ENCODE assay signal across 9 cellular contexts in the genomic region with DNA sequence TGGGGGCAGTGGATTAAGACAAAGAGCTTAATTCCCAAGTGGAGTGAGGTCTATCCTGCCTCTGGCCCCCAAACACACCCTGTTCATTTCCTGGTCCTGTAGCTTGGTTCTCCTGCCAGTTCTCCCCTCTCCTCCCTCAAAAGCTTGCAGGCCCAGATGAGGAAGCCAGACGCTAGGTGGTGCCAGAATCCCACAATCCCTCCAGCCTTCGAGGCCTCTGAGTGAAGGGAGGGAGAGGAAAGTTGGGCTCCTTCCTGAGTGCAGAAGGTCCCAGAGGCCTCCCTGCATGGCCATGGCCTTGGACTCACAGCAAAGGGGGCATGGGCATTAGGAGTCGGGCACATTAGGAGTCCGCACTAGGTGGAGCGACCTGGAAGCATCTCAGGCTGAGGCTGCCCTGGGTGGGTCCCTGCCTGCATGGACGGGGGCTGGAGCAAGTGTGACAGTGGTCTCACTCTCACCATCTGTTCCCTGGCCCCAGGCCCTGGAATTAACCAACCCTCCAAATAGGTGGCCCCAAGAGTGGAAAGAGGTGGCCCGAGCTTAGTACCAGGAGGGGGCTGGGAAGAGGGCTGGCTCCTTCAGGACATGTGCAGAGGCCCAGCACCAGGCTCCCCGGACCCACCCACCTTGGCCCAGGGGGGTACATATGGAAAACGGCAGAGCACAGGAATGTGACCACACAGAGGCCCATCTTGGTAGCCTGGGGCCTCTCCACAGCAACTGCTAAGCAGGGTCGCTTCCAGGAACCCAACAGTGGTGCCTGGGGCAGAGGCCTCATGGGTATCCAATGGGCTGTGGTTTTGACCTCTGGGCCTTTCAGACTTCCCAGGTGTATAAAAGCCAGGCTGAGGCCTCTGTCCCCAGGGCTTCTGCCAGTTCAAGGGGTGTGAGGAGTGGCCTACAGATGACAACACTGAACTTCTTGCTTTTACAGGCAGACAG. TPM values are rescaled to one million over a fixed set of nuclear protein-coding genes. Genes with fewer than 3 reads are reported as not detected.
DNase-seq lines count a peak whose midpoint lies in the region; ATAC-seq and TF ChIP-seq lines count a peak whose summit lies in the region.
"Had no signal": no experiment of that assay in that cellular context is flagged by ENCODE, and none has a peak within 500 bp of the region (broad histone marks: within the 10 kb centered on the region; RNA-seq: fewer than 3 reads in every experiment).

No MANE protein-coding gene starts in this region.

- dilution Hi-C loops in mammary epithelial cell (cut with HindIII; ENCODE audit: low sequenced_read_pairs): no loop called here

- 54% methylated on average over 6 of the region's 10 CpGs for WGBS in mammary epithelial cell (ENCODE audit: low coverage, missing lambda C conversion rate)
- 79% methylated on average over 10 of the region's 10 CpGs for WGBS in liver

- H3K27ac ChIP-seq in HEK293 (ENCODE audit: extremely low read depth, low read depth, low read length) (no peak overlapping the region), mammary epithelial cell (ENCODE audit: insufficient read depth, low read depth, low read length) (no peak overlapping the region), liver (ENCODE audit: low read depth in 1 of 2, low read length in 2 of 2) (no peak overlapping the region)

- intact Hi-C loops in mammary epithelial cell (cut with micrococcal nuclease): loop anchor here (1.0 to 10.0 kb wide), 4 partner anchors 128 to 587 kb away; a partner anchor contains a TSS

- H3K4me3 ChIP-seq in HEK293 (ENCODE audit: low read depth, low read length) (no peak overlapping the region), mammary epithelial cell (replicated peaks in 1 of 3; ENCODE audit: insufficient read depth in 1 of 3, low read depth in 2 of 3, low read length in 3 of 3) (no peak overlapping the region), liver (ENCODE audit: low read depth in 1 of 3, low read length in 3 of 3) (no peak overlapping the region)

- H3K36me3 ChIP-seq in HEK293 (ENCODE audit: control insufficient read depth in 2 of 2, insufficient read depth in 1 of 2, low read length in 2 of 2): no peaks in the 10 kb centered on the region
- no peaks in the 10 kb centered on the region for H3K36me3 ChIP-seq in mammary epithelial cell (ENCODE audit: insufficient read depth, low read length)
- no peaks in the 10 kb centered on the region for H3K36me3 ChIP-seq in liver (ENCODE audit: control insufficient read depth in 4 of 4, insufficient read depth in 3 of 4, low read depth in 1 of 4, low read length in 3 of 4)

- BruUV-seq in mammary epithelial cell (replicated peaks; lab: Mats Ljungman, UMichigan): no TSS peak

- no peaks in the 10 kb centered on the region for H3K79me2 ChIP-seq in mammary epithelial cell (ENCODE audit: insufficient read depth, low read length)

- CTCF ChIA-PET in HEK293 (lab: Yijun Ruan, JAX) (interaction anchor here (0.6 to 10.1 kb wide), 48 partner anchors 9 to 586 kb away, joined by 3 to 223 read pairs (median 4); no protein-coding TSS in a partner anchor), mammary epithelial cell (lab: Charles Lee; ENCODE audit: low non-redundant PET) (interaction anchor here (0.7 to 1.0 kb wide), 3 partner anchors 128 to 472 kb away, joined by 3 read pairs; no protein-coding TSS in a partner anchor)

- TF ChIP-seq CTCF in HEK293 (tag by site-specific recombination; IDR thresholded peaks at IDR 0.05) (peak; percentile 65), mammary epithelial cell (conservative IDR thresholded peaks at IDR 0.05 in 1 of 2, IDR thresholded peaks at IDR 0.05 in 1 of 2; ENCODE audit: extremely low read depth in 1 of 2, insufficient read depth in 1 of 2, low read depth in 1 of 2, low read length in 2 of 2) (peak; percentile 58 to 67), liver (IDR thresholded peaks at IDR 0.05; ENCODE audit: low read depth, low read length, missing input control) (peak; percentile 17)

- no peak overlapping the region for H3K4me2 ChIP-seq in mammary epithelial cell (ENCODE audit: insufficient read depth, low read depth, low read length)

- TF ChIP-seq RAD21 in liver (IDR thresholded peaks at IDR 0.05): peak; percentile 60 to 72

- H2AFZ ChIP-seq in mammary epithelial cell (ENCODE audit: low read depth, low read length): no peak overlapping the region

- H3K4me1 ChIP-seq in HEK293 (ENCODE audit: control insufficient read depth, insufficient read depth, low read length): peaks cover under 1% of the 10 kb centered on the region; the same call in 1 of the 2 replicates
- peaks cover 14% of the 10 kb centered on the region for H3K4me1 ChIP-seq in mammary epithelial cell (ENCODE audit: insufficient read depth, low read length)
- peaks cover 0 to 13% (median 5%) of the 10 kb centered on the region in 4 donors for H3K4me1 ChIP-seq in liver (ENCODE audit: control insufficient read depth in 4 of 4, insufficient read depth in 4 of 4, low read length in 3 of 4)

- in situ Hi-C loops in Caki2 (cut with HindIII; ENCODE audit: low pct_unique_long_range_greater_than_20kb, low sequenced_read_pairs): no loop called here
- in situ Hi-C loops in mammary epithelial cell (cut with MboI; ENCODE audit: low sequenced_read_pairs in 2 of 2): no loop called here

- H3K9ac ChIP-seq in mammary epithelial cell (ENCODE audit: insufficient read depth, low read length): no peak overlapping the region
- no peak overlapping the region for H3K9ac ChIP-seq in liver (ENCODE audit: low read depth in 1 of 2, low read length in 2 of 2)

- H3K9me3 ChIP-seq in HEK293 (ENCODE audit: control insufficient read depth, insufficient read depth, low read depth, low read length) (no peaks in the 10 kb centered on the region), mammary epithelial cell (replicated peaks; ENCODE audit: insufficient read depth, low read length) (no peaks in the 10 kb centered on the region), liver (ENCODE audit: control insufficient read depth in 4 of 4, low read length in 3 of 4) (no peaks in the 10 kb centered on the region)

- H3K27me3 ChIP-seq in mammary epithelial cell (ENCODE audit: insufficient read depth, low read length) (no peaks in the 10 kb centered on the region), liver (ENCODE audit: control insufficient read depth in 4 of 4, insufficient read depth in 4 of 4, low read length in 3 of 4) (no peaks in the 10 kb centered on the region)

- POLR2A ChIA-PET in HEK293 (lab: Yijun Ruan, JAX): interaction anchor here (1.4 kb wide), 1 partner anchor 127 kb away, joined by 4 read pairs; no protein-coding TSS in a partner anchor

- peak; percentile 77 for DNase-seq in Caki2 (ENCODE audit: low read depth)
- DNase-seq in NOMO-1 (lab: John Stamatoyannopoulos, UW; ENCODE audit: unreplicated experiment in 2 of 2): peak; percentile 54 to 61
- peak; percentile 66 for DNase-seq in mammary epithelial cell
- DNase-seq in stimulated activated CD4-positive, alpha-beta T cell treated with anti-CD3 and anti-CD28 coated beads, Interleukin-1b, Interleukin-23, amount 100 ng/mL, for 48 hours: no peak
- DNase-seq in stimulated activated CD4-positive, alpha-beta T cell treated with anti-CD3 and anti-CD28 coated beads, Interleukin-12 subunit alpha, Interleukin-12 subunit beta, amount 100 ng/mL, for 4 hours: no peak

- no peaks in the 10 kb centered on the region for H4K20me1 ChIP-seq in mammary epithelial cell (ENCODE audit: insufficient read depth, low read length)

- no peak for ATAC-seq in HG03469 (IDR thresholded peaks at IDR 0.05; ENCODE audit: unreplicated experiment)

TF ChIP-seq in HEK293, 187 proteins besides CTCF, POLR2A, EP300 and RAD21:
- TF ChIP-seq ZNF654 (tag by site-specific recombination; IDR thresholded peaks at IDR 0.05; ENCODE audit: low read depth) (peak; percentile 84), PRDM1 (tag by site-specific recombination; IDR thresholded peaks at IDR 0.05) (0 out of 2 replicates have a peak, but pooled peaks have one; percentile 38), ZBTB17 (tag by site-specific recombination; IDR thresholded peaks at IDR 0.05) (0 out of 2 replicates have a peak, but pooled peaks have one; percentile 16), ZNF391 (tag by site-specific recombination; IDR thresholded peaks at IDR 0.05; ENCODE audit: borderline replicate concordance, low read depth) (no peak), ZNF202 (tag by site-specific recombination; IDR thresholded peaks at IDR 0.05; ENCODE audit: borderline replicate concordance) (no peak), ZNF830 (tag by site-specific recombination; IDR thresholded peaks at IDR 0.05; ENCODE audit: low read depth) (no peak), KLF7 (tag by site-specific recombination; IDR thresholded peaks at IDR 0.05; ENCODE audit: borderline replicate concordance) (no peak)

TF ChIP-seq in liver, 16 proteins besides CTCF, POLR2A, EP300 and RAD21 (continues in another document):
- no peak for TF ChIP-seq EGR1 (IDR thresholded peaks at IDR 0.05; ENCODE audit: low read depth in 2 of 2)
- TF ChIP-seq HNF4G (IDR thresholded peaks at IDR 0.05): no peak
- TF ChIP-seq, protein P1, sequence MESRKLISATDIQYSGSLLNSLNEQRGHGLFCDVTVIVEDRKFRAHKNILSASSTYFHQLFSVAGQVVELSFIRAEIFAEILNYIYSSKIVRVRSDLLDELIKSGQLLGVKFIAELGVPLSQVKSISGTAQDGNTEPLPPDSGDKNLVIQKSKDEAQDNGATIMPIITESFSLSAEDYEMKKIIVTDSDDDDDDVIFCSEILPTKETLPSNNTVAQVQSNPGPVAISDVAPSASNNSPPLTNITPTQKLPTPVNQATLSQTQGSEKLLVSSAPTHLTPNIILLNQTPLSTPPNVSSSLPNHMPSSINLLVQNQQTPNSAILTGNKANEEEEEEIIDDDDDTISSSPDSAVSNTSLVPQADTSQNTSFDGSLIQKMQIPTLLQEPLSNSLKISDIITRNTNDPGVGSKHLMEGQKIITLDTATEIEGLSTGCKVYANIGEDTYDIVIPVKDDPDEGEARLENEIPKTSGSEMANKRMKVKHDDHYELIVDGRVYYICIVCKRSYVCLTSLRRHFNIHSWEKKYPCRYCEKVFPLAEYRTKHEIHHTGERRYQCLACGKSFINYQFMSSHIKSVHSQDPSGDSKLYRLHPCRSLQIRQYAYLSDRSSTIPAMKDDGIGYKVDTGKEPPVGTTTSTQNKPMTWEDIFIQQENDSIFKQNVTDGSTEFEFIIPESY (IDR thresholded peaks at IDR 0.05): no peak

RNA-seq across cellular contexts. Expression of a gene that starts 5.2 kb away (rescaled TPM):
- 427 and 456 TPM in 2 replicates for total RNA-seq in Caki2 (2014; rRNA removed; shearing (Covaris generic); ENCODE audit: low replicate concordance)
- total RNA-seq in mammary epithelial cell (not detected), liver (10 to 100 TPM; 22.9 to 60.6 TPM)
- polyA plus RNA-seq in mammary epithelial cell (0.11 TPM), liver (100 to 1,000 TPM in 1 of 2 donors, 10 to 100 TPM in 1; 20.2 to 105 TPM)
- not detected for polyA minus RNA-seq in mammary epithelial cell

RNA-seq across cellular contexts. Expression of a gene that starts 22.4 kb away (rescaled TPM):
- total RNA-seq in Caki2 (2014; rRNA removed; shearing (Covaris generic); ENCODE audit: low replicate concordance): 1.4 and 5.4 TPM in 2 replicates
- total RNA-seq in mammary epithelial cell: not detected
- polyA plus RNA-seq in mammary epithelial cell: 0.01 TPM
- polyA minus RNA-seq in mammary epithelial cell: not detected
- under 1 TPM; 0.23 to 0.42 TPM for total RNA-seq in liver
- under 1 TPM; 0.07 to 0.17 TPM for polyA plus RNA-seq in liver

RNA-seq across cellular contexts. Expression of a gene that starts 57.1 kb away (rescaled TPM):
- not detected in 2 replicates for total RNA-seq in Caki2 (2014; rRNA removed; shearing (Covaris generic); ENCODE audit: low replicate concordance)
- total RNA-seq in mammary epithelial cell: under 1 TPM in 1 of 2 donors, not detected in 1; 0.21 TPM
- polyA plus RNA-seq in mammary epithelial cell: 0.35 TPM
- polyA minus RNA-seq in mammary epithelial cell: not detected
- total RNA-seq in liver: 1 to 10 TPM; 4.7 to 6.5 TPM
- polyA plus RNA-seq in liver: 10 to 100 TPM; 18.1 to 22.5 TPM
- total RNA-seq: T-helper 2 cell treated with Interferon-gamma antibody and Interleukin-4, amounts not matched to agents 100 ng/mL and 5 ng/mL, for 36 hours had no signal

Comparison
In these comparisons a context has a peak if more than half of its experiments do, and no peak if none do; other contexts are left out.
1. DNase-seq: peak in Caki2 (single experiment), NOMO-1 (2 of 2) and mammary epithelial cell (single experiment); none in stimulated activated CD4-positive, alpha-beta T cell treated with anti-CD3 and anti-CD28 coated beads, Interleukin-1b, Interleukin-23, amount 100 ng/mL, for 48 hours (single experiment) and stimulated activated CD4-positive, alpha-beta T cell treated with anti-CD3 and anti-CD28 coated beads, Interleukin-12 subunit alpha, Interleukin-12 subunit beta, amount 100 ng/mL, for 4 hours (single experiment).
2. RNA of a gene that starts 5.2 kb away (total RNA-seq): 427 to 456 TPM in Caki2 and 22.9 to 60.6 TPM in liver; not detected in mammary epithelial cell; every median in the first group is over 10 times any median in the second.
3. Peak in every context shown above with its lines, with median percentiles within 50 percentile points of each other: CTCF ChIP-seq.